Comparison of ENCODE assay signal across 14 cellular contexts in genomic region chr1:187689137-187689536, GRCh38.
DNase-seq lines count a peak whose midpoint lies in the region; ATAC-seq, FAIRE-seq and TF ChIP-seq lines count a peak whose summit lies in the region.
"Had no signal": no experiment of that assay in that cellular context is flagged by ENCODE, and none has a peak within 500 bp of the region (broad histone marks: within the 10 kb centered on the region; RNA-seq: fewer than 3 reads in every experiment).

No MANE protein-coding gene starts in this region.

- BruUV-seq in endothelial cell of umbilical vein (replicated peaks; lab: Mats Ljungman, UMichigan): no TSS peak

- POLR2A ChIA-PET in endothelial cell of umbilical vein (lab: Charles Lee): no interaction called here

- no peak for ATAC-seq in activated CD4-positive, CD25-positive, alpha-beta regulatory T cell treated with anti-CD3 and anti-CD28 coated beads, Interleukin-2, amount 50 U/mL, for 24 hours
- ATAC-seq in GM18861 (IDR thresholded peaks at IDR 0.05; ENCODE audit: unreplicated experiment): no peak
- no peak for ATAC-seq in GM19455 (IDR thresholded peaks at IDR 0.05; ENCODE audit: unreplicated experiment)

- H3K79me2 ChIP-seq in GM23248 (ENCODE audit: insufficient read depth) (no peaks in the 10 kb centered on the region), endothelial cell of umbilical vein (ENCODE audit: control insufficient read depth, insufficient read depth, low read length) (no peaks in the 10 kb centered on the region)

- H3K4me1 ChIP-seq in GM23248 (ENCODE audit: insufficient read depth): peaks cover 46% of the 10 kb centered on the region
- H3K4me1 ChIP-seq in endothelial cell of umbilical vein (ENCODE audit: control insufficient read depth, extremely low read depth, insufficient read depth, low read length): peaks cover 16% of the 10 kb centered on the region
- H3K4me1 ChIP-seq: left ventricle myocardium inferior had no signal

- FAIRE-seq in endothelial cell of umbilical vein (lab: Jason Lieb, UNC): peak; percentile 18
- FAIRE-seq: GM12891 had no signal

- H3K27ac ChIP-seq in GM23248 (no peak overlapping the region), endothelial cell of umbilical vein (ENCODE audit: insufficient read depth, low read depth, low read length) (no peak overlapping the region)
- H3K27ac ChIP-seq: left ventricle myocardium inferior, neutrophil had no signal

- H3K27me3 ChIP-seq in GM23248 (replicated peaks; ENCODE audit: insufficient read depth) (no peaks in the 10 kb centered on the region), endothelial cell of umbilical vein (ENCODE audit: control insufficient read depth in 2 of 2, insufficient read depth in 2 of 2, low read length in 2 of 2) (no peaks in the 10 kb centered on the region)
- H3K27me3 ChIP-seq: neutrophil had no signal

- H3K9me2 ChIP-seq in GM23248 (ENCODE audit: insufficient read depth): peaks cover 10% of the 10 kb centered on the region; the same call in 1 of the 2 replicates

- H3K4me2 ChIP-seq in GM23248 (ENCODE audit: unreplicated experiment) (no peak overlapping the region), endothelial cell of umbilical vein (ENCODE audit: insufficient read depth, low read length) (no peak overlapping the region)

- H3K9me1 ChIP-seq in endothelial cell of umbilical vein (replicated peaks; ENCODE audit: control insufficient read depth, extremely low read depth, insufficient read depth, low read length): no peaks in the 10 kb centered on the region

- no peak for TF ChIP-seq POLR2A in endothelial cell of umbilical vein (IDR thresholded peaks at IDR 0.05; ENCODE audit: low read depth, low read length)

- CTCF ChIA-PET in endothelial cell of umbilical vein (lab: Charles Lee): no interaction called here

- in situ Hi-C loops in GM23248 (cut with MboI): no loop called here

- no peak overlapping the region for H3K4me3 ChIP-seq in GM23248
- no peak overlapping the region for H3K4me3 ChIP-seq in endothelial cell of umbilical vein (replicated peaks in 1 of 3; ENCODE audit: insufficient read depth in 1 of 3, low read depth in 1 of 3, low read length in 3 of 3)
- H3K4me3 ChIP-seq in skeletal muscle cell (ENCODE audit: low read depth, low read length): no peak overlapping the region
- H3K4me3 ChIP-seq: left ventricle myocardium inferior had no signal

- no peaks in the 10 kb centered on the region for H3K36me3 ChIP-seq in GM23248 (ENCODE audit: low read depth)
- no peaks in the 10 kb centered on the region for H3K36me3 ChIP-seq in endothelial cell of umbilical vein (ENCODE audit: control insufficient read depth in 2 of 2, extremely low read depth in 1 of 2, insufficient read depth in 2 of 2, low read length in 2 of 2)
- H3K36me3 ChIP-seq: left ventricle myocardium inferior, neutrophil had no signal

- DNase-seq in GM23248 (peak; percentile 62), NCI-H69 (lab: John Stamatoyannopoulos, UW) (peak; percentile 56), endothelial cell of umbilical vein (ENCODE audit: low read depth, low spot score) (peak; percentile 85), skeletal muscle cell (ENCODE audit: low read depth) (peak; percentile 80), NCI-H1048 (lab: John Stamatoyannopoulos, UW) (no peak)
- DNase-seq: activated effector memory CD4-positive, alpha-beta T cell treated with anti-CD3 and anti-CD28 coated beads, Interleukin-2, amount 50 U/mL, for 16 hours; cortex of kidney; left ventricle myocardium inferior; stimulated activated naive CD4-positive, alpha-beta T cell had no signal

- dilution Hi-C loops in endothelial cell of umbilical vein (cut with MboI; ENCODE audit: extremely low pct_ligation_motif_present, low sequenced_read_pairs): no loop called here

- H2AFZ ChIP-seq in GM23248 (no peak overlapping the region), endothelial cell of umbilical vein (ENCODE audit: low read depth, low read length) (no peak overlapping the region)

- no peak for TF ChIP-seq CTCF in endothelial cell of umbilical vein (IDR thresholded peaks at IDR 0.05; ENCODE audit: extremely low read depth in 1 of 2, insufficient read depth in 1 of 2, low read depth in 1 of 2, low read length in 2 of 2)

- peaks cover 31% of the 10 kb centered on the region for H3F3A ChIP-seq in GM23248 (ENCODE audit: insufficient read depth)

- intact Hi-C loops in endothelial cell of umbilical vein (cut with micrococcal nuclease): no loop called here

- no peaks in the 10 kb centered on the region for H3K9me3 ChIP-seq in GM23248 (ENCODE audit: low read depth)
- no peaks in the 10 kb centered on the region for H3K9me3 ChIP-seq in endothelial cell of umbilical vein (replicated peaks; ENCODE audit: control insufficient read depth, insufficient read depth, low read length)
- H3K9me3 ChIP-seq: left ventricle myocardium inferior, neutrophil had no signal

- H3K9ac ChIP-seq in GM23248 (no peak overlapping the region), endothelial cell of umbilical vein (replicated peaks; ENCODE audit: extremely low read depth, insufficient read depth, low read length) (no peak overlapping the region)

- H4K20me1 ChIP-seq in GM23248 (ENCODE audit: insufficient read depth) (no peaks in the 10 kb centered on the region), endothelial cell of umbilical vein (replicated peaks; ENCODE audit: control insufficient read depth, extremely low read depth, insufficient read depth, low read length) (no peaks in the 10 kb centered on the region)

TF ChIP-seq in endothelial cell of umbilical vein, 7 proteins besides CTCF, POLR2A, EP300 and RAD21:
- TF ChIP-seq FOS (IDR thresholded peaks at IDR 0.05; ENCODE audit: borderline replicate concordance, insufficient read depth, low read length) (no peak), JUN (IDR thresholded peaks at IDR 0.05; ENCODE audit: borderline replicate concordance, insufficient read depth, insufficient read length, low read depth) (no peak), EZH2 (IDR thresholded peaks at IDR 0.05; ENCODE audit: borderline replicate concordance, low read depth, low read length, severe bottlenecking) (no peak)
